In the genomic region with DNA sequence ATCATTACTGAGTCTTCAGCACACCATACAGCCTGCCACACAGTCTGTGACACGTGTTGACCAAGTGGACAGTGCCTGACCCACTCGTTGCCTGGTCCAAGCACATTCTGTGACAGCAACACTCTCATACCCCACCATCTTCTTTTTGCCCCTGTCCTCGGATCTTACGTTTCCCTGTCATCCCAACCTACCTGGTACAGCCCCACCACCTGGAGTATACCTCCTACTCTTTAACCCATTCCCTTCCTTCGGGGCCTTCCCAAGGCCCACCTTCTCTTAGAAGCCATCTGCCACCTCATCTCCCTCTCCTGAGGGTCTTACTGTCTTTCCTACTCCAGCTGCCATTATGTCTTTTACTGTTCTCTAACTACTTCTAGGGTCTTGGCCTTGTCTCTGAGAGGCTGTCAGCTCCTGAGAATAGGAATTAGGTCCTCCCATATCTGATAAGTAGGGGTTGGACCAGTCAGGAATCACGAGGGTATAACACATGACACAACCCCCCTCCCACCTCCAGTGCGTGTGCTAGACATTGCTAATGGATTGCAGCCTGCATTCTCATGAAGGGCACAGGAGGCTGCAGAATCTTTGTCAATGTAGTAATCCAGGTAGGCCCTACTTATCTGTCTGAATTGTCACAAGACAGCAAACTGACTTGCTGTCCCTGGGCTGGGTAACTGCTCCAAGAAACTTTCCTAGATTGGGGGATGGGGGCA, we compare ENCODE assay signal across 1 cellular context.
TF ChIP-seq lines count a peak whose summit lies in the region.

No MANE protein-coding gene starts in this region.

TF ChIP-seq in K562, 482 proteins besides CTCF, POLR2A, EP300 and RAD21 (continued from another document):
- TF ChIP-seq, protein P1, sequence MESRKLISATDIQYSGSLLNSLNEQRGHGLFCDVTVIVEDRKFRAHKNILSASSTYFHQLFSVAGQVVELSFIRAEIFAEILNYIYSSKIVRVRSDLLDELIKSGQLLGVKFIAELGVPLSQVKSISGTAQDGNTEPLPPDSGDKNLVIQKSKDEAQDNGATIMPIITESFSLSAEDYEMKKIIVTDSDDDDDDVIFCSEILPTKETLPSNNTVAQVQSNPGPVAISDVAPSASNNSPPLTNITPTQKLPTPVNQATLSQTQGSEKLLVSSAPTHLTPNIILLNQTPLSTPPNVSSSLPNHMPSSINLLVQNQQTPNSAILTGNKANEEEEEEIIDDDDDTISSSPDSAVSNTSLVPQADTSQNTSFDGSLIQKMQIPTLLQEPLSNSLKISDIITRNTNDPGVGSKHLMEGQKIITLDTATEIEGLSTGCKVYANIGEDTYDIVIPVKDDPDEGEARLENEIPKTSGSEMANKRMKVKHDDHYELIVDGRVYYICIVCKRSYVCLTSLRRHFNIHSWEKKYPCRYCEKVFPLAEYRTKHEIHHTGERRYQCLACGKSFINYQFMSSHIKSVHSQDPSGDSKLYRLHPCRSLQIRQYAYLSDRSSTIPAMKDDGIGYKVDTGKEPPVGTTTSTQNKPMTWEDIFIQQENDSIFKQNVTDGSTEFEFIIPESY (CRISPR knock-in tag; IDR thresholded peaks at IDR 0.05) = no peak
- peak; percentile 99 for TF ChIP-seq ZBTB17 (CRISPR knock-in tag; IDR thresholded peaks at IDR 0.05)
- TF ChIP-seq, protein P2, sequence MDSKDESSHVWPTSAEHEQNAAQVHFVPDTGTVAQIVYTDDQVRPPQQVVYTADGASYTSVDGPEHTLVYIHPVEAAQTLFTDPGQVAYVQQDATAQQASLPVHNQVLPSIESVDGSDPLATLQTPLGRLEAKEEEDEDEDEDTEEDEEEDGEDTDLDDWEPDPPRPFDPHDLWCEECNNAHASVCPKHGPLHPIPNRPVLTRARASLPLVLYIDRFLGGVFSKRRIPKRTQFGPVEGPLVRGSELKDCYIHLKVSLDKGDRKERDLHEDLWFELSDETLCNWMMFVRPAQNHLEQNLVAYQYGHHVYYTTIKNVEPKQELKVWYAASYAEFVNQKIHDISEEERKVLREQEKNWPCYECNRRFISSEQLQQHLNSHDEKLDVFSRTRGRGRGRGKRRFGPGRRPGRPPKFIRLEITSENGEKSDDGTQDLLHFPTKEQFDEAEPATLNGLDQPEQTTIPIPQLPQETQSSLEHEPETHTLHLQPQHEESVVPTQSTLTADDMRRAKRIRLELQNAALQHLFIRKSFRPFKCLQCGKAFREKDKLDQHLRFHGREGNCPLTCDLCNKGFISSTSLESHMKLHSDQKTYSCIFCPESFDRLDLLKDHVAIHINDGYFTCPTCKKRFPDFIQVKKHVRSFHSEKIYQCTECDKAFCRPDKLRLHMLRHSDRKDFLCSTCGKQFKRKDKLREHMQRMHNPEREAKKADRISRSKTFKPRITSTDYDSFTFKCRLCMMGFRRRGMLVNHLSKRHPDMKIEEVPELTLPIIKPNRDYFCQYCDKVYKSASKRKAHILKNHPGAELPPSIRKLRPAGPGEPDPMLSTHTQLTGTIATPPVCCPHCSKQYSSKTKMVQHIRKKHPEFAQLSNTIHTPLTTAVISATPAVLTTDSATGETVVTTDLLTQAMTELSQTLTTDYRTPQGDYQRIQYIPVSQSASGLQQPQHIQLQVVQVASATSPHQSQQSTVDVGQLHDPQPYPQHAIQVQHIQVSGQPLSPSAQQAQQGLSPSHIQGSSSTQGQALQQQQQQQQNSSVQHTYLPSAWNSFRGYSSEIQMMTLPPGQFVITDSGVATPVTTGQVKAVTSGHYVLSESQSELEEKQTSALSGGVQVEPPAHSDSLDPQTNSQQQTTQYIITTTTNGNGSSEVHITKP (IDR thresholded peaks at IDR 0.05; ENCODE audit: partially characterized antibody) = no peak
- TF ChIP-seq CBX8 (IDR thresholded peaks at IDR 0.05; ENCODE audit: borderline replicate concordance, extremely low read depth, low read depth, low read length, poor library complexity, severe bottlenecking) = no peak
- TF ChIP-seq CBFB (CRISPR knock-in tag; IDR thresholded peaks at IDR 0.05) = no peak
- TF ChIP-seq ZFP36 (IDR thresholded peaks at IDR 0.05; ENCODE audit: low read depth, low read length, partially characterized antibody) = no peak
- TF ChIP-seq NUFIP1 (IDR thresholded peaks at IDR 0.05; ENCODE audit: partially characterized antibody) = no peak
